Comparison of ENCODE assay signal across 2 cellular contexts in genomic region chr17:78159575-78160158, GRCh38.
TF ChIP-seq lines count a peak whose summit lies in the region.

No MANE protein-coding gene starts in this region.

TF ChIP-seq in HEK293, 187 proteins besides CTCF, POLR2A, EP300 and RAD21 (continued from another document):
- TF ChIP-seq REST (tag by site-specific recombination; IDR thresholded peaks at IDR 0.05) (no peak), EGR2 (tag by site-specific recombination; IDR thresholded peaks at IDR 0.05; ENCODE audit: low read depth) (no peak), ZNF561 (tag by site-specific recombination; IDR thresholded peaks at IDR 0.05; ENCODE audit: borderline replicate concordance) (no peak)

TF ChIP-seq in WTC11, 78 proteins besides CTCF, POLR2A, EP300 and RAD21 (continued from another document):
- TF ChIP-seq STAT6 (CRISPR knock-in tag; conservative IDR thresholded peaks at IDR 0.05; ENCODE audit: low read depth) (no peak), ZNF396 (CRISPR knock-in tag; IDR thresholded peaks at IDR 0.05; ENCODE audit: borderline replicate concordance) (no peak), ZBTB21 (CRISPR knock-in tag; IDR thresholded peaks at IDR 0.05; ENCODE audit: borderline replicate concordance) (no peak)
